Comparison of ENCODE assay signal across 8 cellular contexts in the genomic region with DNA sequence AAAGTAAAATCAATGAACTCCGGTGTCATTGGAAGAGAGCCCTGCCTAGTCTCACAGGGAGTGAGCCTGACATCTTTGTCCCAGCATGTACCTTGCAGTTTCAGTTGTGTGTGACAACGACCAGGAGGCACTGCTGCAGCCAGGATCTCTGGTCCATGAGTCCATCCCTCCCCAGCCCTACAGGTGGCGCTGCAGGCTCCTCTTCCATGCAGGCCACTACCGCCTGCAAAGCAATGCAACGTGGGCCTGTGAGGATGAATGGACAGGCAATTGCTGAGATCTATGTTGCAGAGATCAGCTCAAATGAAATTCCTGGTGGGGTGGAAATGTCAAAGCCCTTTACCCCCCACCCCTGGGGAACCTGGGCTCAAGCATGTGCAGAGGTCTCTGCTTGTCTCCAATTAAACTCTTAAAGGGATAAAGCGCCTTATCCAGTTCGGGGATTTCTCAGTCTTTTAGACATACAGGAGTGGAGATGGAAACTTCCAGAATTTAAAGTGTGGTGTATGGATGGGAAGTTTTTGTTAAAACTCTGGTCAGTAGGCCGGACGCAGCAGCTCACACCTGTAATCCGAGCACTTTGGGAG. TPM values are rescaled to one million over a fixed set of nuclear protein-coding genes. Genes with fewer than 3 reads are reported as not detected.
A peak's percentile ranks its signal among the peaks of the same experiment; 100 is the strongest.
DNase-seq lines count a peak whose midpoint lies in the region; ATAC-seq, FAIRE-seq and TF ChIP-seq lines count a peak whose summit lies in the region.

No MANE protein-coding gene starts in this region.

- no peak overlapping the region for H3K27ac ChIP-seq in endothelial cell of umbilical vein (ENCODE audit: insufficient read depth, low read depth, low read length)

- no peaks in the 10 kb centered on the region for H3K9me3 Mint-ChIP-seq in activated CD8-positive, alpha-beta memory T cell treated with anti-CD3 and anti-CD28 coated beads, Interleukin-2, amount 10 ng/mL, durations not matched to agents 7 days and 5 days (ENCODE audit: low read depth)

- no peak overlapping the region for H3K4me2 ChIP-seq in endothelial cell of umbilical vein (ENCODE audit: insufficient read depth, low read length)

- H3K27me3 ChIP-seq in NT2/D1 (ENCODE audit: insufficient read depth, insufficient read length) = no peaks in the 10 kb centered on the region
- no peaks in the 10 kb centered on the region for H3K27me3 ChIP-seq in endothelial cell of umbilical vein (ENCODE audit: control insufficient read depth in 2 of 2, insufficient read depth in 2 of 2, low read length in 2 of 2)

- no peak overlapping the region for H3K4me3 Mint-ChIP-seq in activated CD8-positive, alpha-beta memory T cell treated with anti-CD3 and anti-CD28 coated beads, Interleukin-2, amount 10 ng/mL, durations not matched to agents 7 days and 5 days

- DNase-seq in AG09309 (ENCODE audit: low read depth) (no peak), NT2/D1 (ENCODE audit: low read depth, low spot score) (peak; percentile 90), endothelial cell of umbilical vein (ENCODE audit: low read depth, low spot score) (peak; percentile 81), mucosa of gallbladder (ENCODE audit: low spot score) (peak; percentile 83)
- DNase-seq in activated CD8-positive, alpha-beta memory T cell treated with anti-CD3 and anti-CD28 coated beads, Interleukin-2, amount 10 ng/mL, durations not matched to agents 7 days and 5 days = peak; percentile 90
- DNase-seq in stimulated activated CD8-positive, alpha-beta memory T cell treated with anti-CD3 and anti-CD28 coated beads, Interleukin-7, amount 100 ng/mL, for 24 hours (ENCODE audit: low read depth) = peak; percentile 68

- TF ChIP-seq CTCF in AG09309 (IDR thresholded peaks at IDR 0.05; ENCODE audit: control insufficient read depth, insufficient read depth, low read depth, low read length, missing control alignments) = peak; percentile 97
- TF ChIP-seq CTCF in endothelial cell of umbilical vein (IDR thresholded peaks at IDR 0.05; ENCODE audit: extremely low read depth in 1 of 2, insufficient read depth in 1 of 2, low read depth in 1 of 2, low read length in 2 of 2) = peak; percentile 94 to 95

- H3K27me3 Mint-ChIP-seq in activated CD8-positive, alpha-beta memory T cell treated with anti-CD3 and anti-CD28 coated beads, Interleukin-2, amount 10 ng/mL, durations not matched to agents 7 days and 5 days = peaks cover 4% of the 10 kb centered on the region

- no peaks in the 10 kb centered on the region for H3K79me2 ChIP-seq in endothelial cell of umbilical vein (ENCODE audit: control insufficient read depth, insufficient read depth, low read length)

- H3K4me1 Mint-ChIP-seq in activated CD8-positive, alpha-beta memory T cell treated with anti-CD3 and anti-CD28 coated beads, Interleukin-2, amount 10 ng/mL, durations not matched to agents 7 days and 5 days = peaks cover 5% of the 10 kb centered on the region

- H3K27ac Mint-ChIP-seq in activated CD8-positive, alpha-beta memory T cell treated with anti-CD3 and anti-CD28 coated beads, Interleukin-2, amount 10 ng/mL, durations not matched to agents 7 days and 5 days = no peak overlapping the region

- no peaks in the 10 kb centered on the region for H3K9me1 ChIP-seq in endothelial cell of umbilical vein (replicated peaks; ENCODE audit: control insufficient read depth, extremely low read depth, insufficient read depth, low read length)

- intact Hi-C loops in endothelial cell of umbilical vein (cut with micrococcal nuclease) = loop anchor here (1.0 to 5.0 kb wide), 2 partner anchors 77 to 490 kb away; no protein-coding TSS in a partner anchor

- no peaks in the 10 kb centered on the region for H4K20me1 ChIP-seq in endothelial cell of umbilical vein (replicated peaks; ENCODE audit: control insufficient read depth, extremely low read depth, insufficient read depth, low read length)

- CTCF ChIA-PET in activated CD8-positive, alpha-beta memory T cell treated with anti-CD3 and anti-CD28 coated beads, Interleukin-2, amount 10 ng/mL, durations not matched to agents 7 days and 5 days (lab: Charles Lee) = interaction anchor here (0.7 to 1.7 kb wide), 21 partner anchors 8 to 130 kb away, joined by 3 to 10 read pairs (median 4); partner anchors contain the start of genes DCP1A and TKT
- CTCF ChIA-PET in endothelial cell of umbilical vein (lab: Charles Lee) = interaction anchor here (0.6 to 2.4 kb wide), 14 partner anchors 10 to 491 kb away, joined by 3 to 13 read pairs (median 4); partner anchors contain the start of gene TKT

- no peak overlapping the region for H2AFZ ChIP-seq in endothelial cell of umbilical vein (ENCODE audit: low read depth, low read length)

- H3K4me1 ChIP-seq in NT2/D1 (ENCODE audit: insufficient read depth, insufficient read length) = peaks cover 2% of the 10 kb centered on the region
- no peaks in the 10 kb centered on the region for H3K4me1 ChIP-seq in endothelial cell of umbilical vein (ENCODE audit: control insufficient read depth, extremely low read depth, insufficient read depth, low read length)

- H3K9me3 ChIP-seq in NT2/D1 (ENCODE audit: insufficient read depth, low read length) = no peaks in the 10 kb centered on the region
- H3K9me3 ChIP-seq in endothelial cell of umbilical vein (replicated peaks; ENCODE audit: control insufficient read depth, insufficient read depth, low read length) = no peaks in the 10 kb centered on the region

- dilution Hi-C loops in endothelial cell of umbilical vein (cut with MboI; ENCODE audit: extremely low pct_ligation_motif_present, low sequenced_read_pairs) = no loop called here

- TF ChIP-seq POLR2A in endothelial cell of umbilical vein (IDR thresholded peaks at IDR 0.05; ENCODE audit: low read depth, low read length) = no peak

- peaks cover 28% of the 10 kb centered on the region for H3K36me3 ChIP-seq in NT2/D1 (ENCODE audit: insufficient read depth, insufficient read length, low read length)
- H3K36me3 ChIP-seq in endothelial cell of umbilical vein (ENCODE audit: control insufficient read depth in 2 of 2, extremely low read depth in 1 of 2, insufficient read depth in 2 of 2, low read length in 2 of 2) = peaks cover 12 to 14% of the 10 kb centered on the region in 2 experiments

- TSS peak; percentile 4 for BruUV-seq in endothelial cell of umbilical vein (replicated peaks; lab: Mats Ljungman, UMichigan)

- H3K9ac ChIP-seq in NT2/D1 (ENCODE audit: insufficient read length, low read depth) (no peak overlapping the region), endothelial cell of umbilical vein (replicated peaks; ENCODE audit: extremely low read depth, insufficient read depth, low read length) (no peak overlapping the region)

- POLR2A ChIA-PET in endothelial cell of umbilical vein (lab: Charles Lee) = no interaction called here

- ATAC-seq in GM19023 (IDR thresholded peaks at IDR 0.05; ENCODE audit: unreplicated experiment) (peak; percentile 67), HG03521 (IDR thresholded peaks at IDR 0.05; ENCODE audit: unreplicated experiment) (peak; percentile 79)
- peak; percentile 96 for ATAC-seq in activated CD8-positive, alpha-beta memory T cell treated with anti-CD3 and anti-CD28 coated beads, Interleukin-2, amount 10 ng/mL, durations not matched to agents 7 days and 5 days

- H3K4me3 ChIP-seq in AG09309 (ENCODE audit: control insufficient read depth, low read depth, low read length) (no peak overlapping the region), NT2/D1 (ENCODE audit: insufficient read length, low read depth) (no peak overlapping the region), endothelial cell of umbilical vein (replicated peaks in 1 of 3; ENCODE audit: insufficient read depth in 1 of 3, low read depth in 1 of 3, low read length in 3 of 3) (no peak overlapping the region)

- H3K36me3 Mint-ChIP-seq in activated CD8-positive, alpha-beta memory T cell treated with anti-CD3 and anti-CD28 coated beads, Interleukin-2, amount 10 ng/mL, durations not matched to agents 7 days and 5 days = no peaks in the 10 kb centered on the region

- peak; percentile 99 for FAIRE-seq in endothelial cell of umbilical vein (lab: Jason Lieb, UNC)

TF ChIP-seq in endothelial cell of umbilical vein, 7 proteins besides CTCF, POLR2A, EP300 and RAD21:
- TF ChIP-seq MYC (IDR thresholded peaks at IDR 0.05; ENCODE audit: low read depth, low read length) (no peak), POLR2AphosphoS5 (IDR thresholded peaks at IDR 0.05; ENCODE audit: insufficient read depth, low read depth, low read length) (peak; percentile 31)

RNA-seq across cellular contexts. Expression of gene TKT, which starts 35.8 kb away (rescaled TPM):
- total RNA-seq in activated CD8-positive, alpha-beta memory T cell treated with anti-CD3 and anti-CD28 coated beads, Interleukin-2, amount 10 ng/mL, durations not matched to agents 7 days and 5 days = 100 to 1,000 TPM; 226 to 231 TPM
- total RNA-seq in endothelial cell of umbilical vein (510 and 586 TPM in 2 replicates), mucosa of gallbladder (396 TPM)
- polyA plus RNA-seq in endothelial cell of umbilical vein = 287 and 288 TPM in 2 replicates
- 268 and 345 TPM in 2 replicates for polyA plus RNA-seq in endothelial cell of umbilical vein (2011; cell fraction: cytosol; rRNA removed)
- polyA plus RNA-seq in endothelial cell of umbilical vein (2011; cell fraction: nucleus; rRNA removed) = 184 and 232 TPM in 2 replicates
- 369 and 460 TPM in 2 replicates for polyA plus RNA-seq in endothelial cell of umbilical vein (2012)
- polyA minus RNA-seq in endothelial cell of umbilical vein = 228 and 298 TPM in 2 replicates
- 446 TPM for polyA minus RNA-seq in endothelial cell of umbilical vein (2011; cell fraction: cytosol; rRNA and poly(A)+ RNA removed)
- polyA minus RNA-seq in endothelial cell of umbilical vein (2011; cell fraction: nucleus; rRNA and poly(A)+ RNA removed) = 75.3 and 101 TPM in 2 replicates

RNA-seq across cellular contexts. Expression of gene PRKCD, which starts 59.0 kb away (rescaled TPM):
- total RNA-seq in activated CD8-positive, alpha-beta memory T cell treated with anti-CD3 and anti-CD28 coated beads, Interleukin-2, amount 10 ng/mL, durations not matched to agents 7 days and 5 days = 10 to 100 TPM; 17.2 to 18.7 TPM
- total RNA-seq in endothelial cell of umbilical vein (15.5 and 17.5 TPM in 2 replicates), mucosa of gallbladder (103 TPM)
- polyA plus RNA-seq in endothelial cell of umbilical vein = 16.4 and 19.0 TPM in 2 replicates
- polyA plus RNA-seq in endothelial cell of umbilical vein (2011; cell fraction: cytosol; rRNA removed) = 18.3 and 20.3 TPM in 2 replicates
- polyA plus RNA-seq in endothelial cell of umbilical vein (2011; cell fraction: nucleus; rRNA removed) = 33.3 and 33.5 TPM in 2 replicates
- 17.4 and 20.6 TPM in 2 replicates for polyA plus RNA-seq in endothelial cell of umbilical vein (2012)
- 18.7 and 19.7 TPM in 2 replicates for polyA minus RNA-seq in endothelial cell of umbilical vein
- 12.4 TPM for polyA minus RNA-seq in endothelial cell of umbilical vein (2011; cell fraction: cytosol; rRNA and poly(A)+ RNA removed)
- 5.4 and 11.8 TPM in 2 replicates for polyA minus RNA-seq in endothelial cell of umbilical vein (2011; cell fraction: nucleus; rRNA and poly(A)+ RNA removed)
